In genomic region chr3:24278526-24278925, GRCh38 we compare ENCODE assay signal across 31 cellular contexts.
"Had no signal": no experiment of that assay in that cellular context is flagged by ENCODE, and none has a peak within 500 bp of the region (broad histone marks: within the 10 kb centered on the region; RNA-seq: fewer than 3 reads in every experiment).

No MANE protein-coding gene starts in this region.

- H3K27me3 Mint-ChIP-seq: activated CD4-positive, alpha-beta memory T cell treated with anti-CD3 and anti-CD28 coated beads, Interleukin-2, amount 10 ng/mL, durations not matched to agents 7 days and 5 days; activated naive CD4-positive, alpha-beta T cell treated with anti-CD3 and anti-CD28 coated beads, Interleukin-2, amount 10 ng/mL, durations not matched to agents 7 days and 5 days; brain had no signal

- H3K4me3 Mint-ChIP-seq: activated CD4-positive, alpha-beta memory T cell treated with anti-CD3 and anti-CD28 coated beads, Interleukin-2, amount 10 ng/mL, durations not matched to agents 7 days and 5 days; activated CD4-positive, alpha-beta T cell treated with anti-CD3 and anti-CD28 coated beads, Interleukin-2, amount 10 ng/mL, durations not matched to agents 7 days and 5 days; activated naive CD4-positive, alpha-beta T cell treated with anti-CD3 and anti-CD28 coated beads, Interleukin-2, amount 10 ng/mL, durations not matched to agents 7 days and 5 days; activated naive CD8-positive, alpha-beta T cell treated with anti-CD3 and anti-CD28 coated beads, Interleukin-2, amount 10 ng/mL, durations not matched to agents 7 days and 5 days; activated T-cell treated with anti-CD3 and anti-CD28 coated beads, Interleukin-2, amount 50 U/mL, for 24 hours; activated T-cell treated with anti-CD3 and anti-CD28 coated beads, Interleukin-2, amount 50 U/mL, for 72 hours; brain; endodermal cell; WTC11 had no signal

- H3K9me3 Mint-ChIP-seq: activated CD4-positive, alpha-beta memory T cell treated with anti-CD3 and anti-CD28 coated beads, Interleukin-2, amount 10 ng/mL, durations not matched to agents 7 days and 5 days; activated CD4-positive, alpha-beta T cell treated with anti-CD3 and anti-CD28 coated beads, Interleukin-2, amount 10 ng/mL, durations not matched to agents 7 days and 5 days; activated naive CD4-positive, alpha-beta T cell treated with anti-CD3 and anti-CD28 coated beads, Interleukin-2, amount 10 ng/mL, durations not matched to agents 7 days and 5 days; activated naive CD4-positive, alpha-beta T cell treated with anti-CD3 and anti-CD28 coated beads, Interleukin-2, amount 50 U/mL, for 72 hours; activated T-cell treated with anti-CD3 and anti-CD28 coated beads, Interleukin-2, amount 50 U/mL, for 24 hours; brain; endodermal cell; WTC11 had no signal

- H3K9me3 ChIP-seq: breast epithelium, colonic mucosa, gastroesophageal sphincter, heart right ventricle had no signal

- H3K27ac ChIP-seq: breast epithelium, cardiac muscle cell, colonic mucosa, gastroesophageal sphincter, heart right ventricle, hepatocyte, VCaP had no signal

- H2AFZ ChIP-seq: hepatocyte had no signal

- H3K4me2 ChIP-seq: hepatocyte had no signal

- DNase-seq: activated CD4-positive, alpha-beta memory T cell treated with anti-CD3 and anti-CD28 coated beads, Interleukin-2, amount 10 ng/mL, durations not matched to agents 7 days and 5 days; activated CD4-positive, alpha-beta T cell treated with anti-CD3 and anti-CD28 coated beads for 1 hour; activated CD4-positive, alpha-beta T cell treated with anti-CD3 and anti-CD28 coated beads for 4 hours; activated CD4-positive, alpha-beta T cell treated with anti-CD3 and anti-CD28 coated beads, Interleukin-2, amount 10 ng/mL, durations not matched to agents 7 days and 5 days; activated CD4-positive, alpha-beta T cell treated with anti-CD3 and anti-CD28 coated beads, Interleukin-2, amount 50 U/mL, for 4 hours; activated CD8-positive, alpha-beta memory T cell treated with anti-CD3 and anti-CD28 coated beads, Interleukin-2, amount 50 U/mL, for 48 hours; activated gamma-delta T cell; activated naive CD4-positive, alpha-beta T cell; activated naive CD4-positive, alpha-beta T cell treated with anti-CD3 and anti-CD28 coated beads, Interleukin-2, amount 10 ng/mL, durations not matched to agents 7 days and 5 days; activated naive CD8-positive, alpha-beta T cell treated with anti-CD3 and anti-CD28 coated beads, Interleukin-2, amount 10 ng/mL, durations not matched to agents 7 days and 5 days; activated T-cell treated with anti-CD3 and anti-CD28 coated beads for 4 hours; activated T-cell treated with anti-CD3 and anti-CD28 coated beads, Interleukin-2, amount 50 U/mL, for 24 hours; activated T-cell treated with anti-CD3 and anti-CD28 coated beads, Interleukin-2, amount 50 U/mL, for 72 hours; amygdala; aorta; central memory CD4-positive, alpha-beta T cell; cerebellar nuclear complex; colonic mucosa; effector memory CD4-positive, alpha-beta T cell; endodermal cell; foreskin melanocyte; heart right ventricle; T-helper 2 cell had no signal

- H3K36me3 Mint-ChIP-seq: activated naive CD4-positive, alpha-beta T cell treated with anti-CD3 and anti-CD28 coated beads, Interleukin-2, amount 10 ng/mL, durations not matched to agents 7 days and 5 days; activated naive CD4-positive, alpha-beta T cell treated with anti-CD3 and anti-CD28 coated beads, Interleukin-2, amount 50 U/mL, for 72 hours; activated naive CD8-positive, alpha-beta T cell treated with anti-CD3 and anti-CD28 coated beads, Interleukin-2, amount 10 ng/mL, durations not matched to agents 7 days and 5 days; brain; WTC11 had no signal

- H3K27me3 ChIP-seq: breast epithelium, colonic mucosa, gastroesophageal sphincter, heart right ventricle, hepatocyte had no signal

- H3K4me1 ChIP-seq: breast epithelium, colonic mucosa, heart right ventricle had no signal

- H3K27ac Mint-ChIP-seq: activated CD4-positive, alpha-beta memory T cell treated with anti-CD3 and anti-CD28 coated beads, Interleukin-2, amount 10 ng/mL, durations not matched to agents 7 days and 5 days; activated CD4-positive, alpha-beta T cell treated with anti-CD3 and anti-CD28 coated beads, Interleukin-2, amount 10 ng/mL, durations not matched to agents 7 days and 5 days; activated naive CD4-positive, alpha-beta T cell treated with anti-CD3 and anti-CD28 coated beads, Interleukin-2, amount 10 ng/mL, durations not matched to agents 7 days and 5 days; activated naive CD4-positive, alpha-beta T cell treated with anti-CD3 and anti-CD28 coated beads, Interleukin-2, amount 50 U/mL, for 72 hours; activated naive CD8-positive, alpha-beta T cell treated with anti-CD3 and anti-CD28 coated beads, Interleukin-2, amount 10 ng/mL, durations not matched to agents 7 days and 5 days; activated T-cell treated with anti-CD3 and anti-CD28 coated beads, Interleukin-2, amount 50 U/mL, for 24 hours; activated T-cell treated with anti-CD3 and anti-CD28 coated beads, Interleukin-2, amount 50 U/mL, for 72 hours; brain; endodermal cell; WTC11 had no signal

- H3K4me3 ChIP-seq: breast epithelium, cardiac muscle cell, colonic mucosa, gastroesophageal sphincter, heart right ventricle, hepatocyte had no signal

- H3K36me3 ChIP-seq: breast epithelium, cardiac muscle cell, colonic mucosa, gastroesophageal sphincter, heart right ventricle had no signal

- H3K4me1 Mint-ChIP-seq: activated CD4-positive, alpha-beta memory T cell treated with anti-CD3 and anti-CD28 coated beads, Interleukin-2, amount 10 ng/mL, durations not matched to agents 7 days and 5 days; activated CD4-positive, alpha-beta T cell treated with anti-CD3 and anti-CD28 coated beads, Interleukin-2, amount 10 ng/mL, durations not matched to agents 7 days and 5 days; activated naive CD4-positive, alpha-beta T cell treated with anti-CD3 and anti-CD28 coated beads, Interleukin-2, amount 10 ng/mL, durations not matched to agents 7 days and 5 days; activated naive CD8-positive, alpha-beta T cell treated with anti-CD3 and anti-CD28 coated beads, Interleukin-2, amount 10 ng/mL, durations not matched to agents 7 days and 5 days; brain; endodermal cell; WTC11 had no signal
